ENCODE assay signal across 20 cellular contexts in the genomic region with DNA sequence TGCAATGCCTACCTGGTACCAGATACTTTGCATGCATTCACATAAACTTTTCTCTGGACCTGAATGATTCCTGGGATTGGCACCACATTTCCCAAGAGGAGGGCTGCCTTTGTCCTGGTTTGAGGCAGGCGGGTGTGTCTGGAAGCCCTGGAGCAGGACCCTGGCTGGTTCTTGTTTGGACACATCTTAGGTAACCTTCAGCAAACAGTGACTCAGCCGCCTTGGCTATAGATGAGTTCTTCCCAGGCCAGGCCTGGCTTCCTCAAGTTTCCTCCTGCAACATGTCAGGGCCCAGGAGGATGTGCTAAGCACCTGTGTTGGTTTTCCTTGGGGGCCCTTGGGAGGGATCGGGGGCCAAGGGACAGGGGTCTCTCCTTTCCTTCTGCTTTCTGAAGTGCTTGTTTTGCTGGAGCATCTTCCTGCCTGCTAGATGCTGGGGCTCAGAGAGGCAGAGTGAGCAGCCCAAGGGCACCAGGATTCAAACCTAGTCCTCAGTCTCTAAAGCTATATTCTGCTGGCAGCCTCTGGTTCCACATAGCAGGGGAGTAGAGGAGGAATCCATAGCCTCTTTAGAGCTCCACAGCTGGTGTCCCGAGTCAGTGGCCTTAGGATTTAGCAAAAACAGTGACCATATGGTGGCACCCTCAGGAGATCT. TPM values are rescaled to one million over a fixed set of nuclear protein-coding genes. Genes with fewer than 3 reads are reported as not detected.
DNase-seq lines count a peak whose midpoint lies in the region; ATAC-seq, FAIRE-seq and TF ChIP-seq lines count a peak whose summit lies in the region.
"Had no signal": no experiment of that assay in that cellular context is flagged by ENCODE, and none has a peak within 500 bp of the region (broad histone marks: within the 10 kb centered on the region; RNA-seq: fewer than 3 reads in every experiment).

No MANE protein-coding gene starts in this region.

- TF ChIP-seq CTCF in epithelial cell of esophagus (IDR thresholded peaks at IDR 0.05; ENCODE audit: insufficient read depth, low read depth, low read length, missing control alignments) (no peak), pancreas (IDR thresholded peaks at IDR 0.05) (no peak)

- no peak for FAIRE-seq in pancreas (lab: Jason Lieb, UNC)
- FAIRE-seq: D721Med, HTR-8/SVneo had no signal

- no peaks in the 10 kb centered on the region for H3K4me1 ChIP-seq in pancreas

- H3K4me3 ChIP-seq in epithelial cell of esophagus (ENCODE audit: low read length) (no peak overlapping the region), pancreas (no peak overlapping the region)

- no peaks in the 10 kb centered on the region for H3K36me3 Mint-ChIP-seq in effector memory CD8-positive, alpha-beta T cell (ENCODE audit: insufficient read depth)

- H3K4me3 Mint-ChIP-seq in effector memory CD8-positive, alpha-beta T cell = no peak overlapping the region
- H3K4me3 Mint-ChIP-seq: H9, neural crest cell, T-helper 17 cell had no signal

- H3K27ac Mint-ChIP-seq in effector memory CD8-positive, alpha-beta T cell = no peak overlapping the region
- H3K27ac Mint-ChIP-seq: activated T-helper 2 cell treated with anti-CD3 and anti-CD28 coated beads, Interferon-gamma antibody, Interleukin-2, Interleukin-4, amounts not matched to agents 10 μg/mL and 5 μg/mL and 100 μg/mL, durations not matched to agents 14 hours and 24 hours and 36 hours; H9; T-helper 17 cell had no signal

- H3K27me3 Mint-ChIP-seq in effector memory CD8-positive, alpha-beta T cell = peaks cover 44 to 79% of the 10 kb centered on the region in 2 donors

- no peaks in the 10 kb centered on the region for H3K9me3 ChIP-seq in pancreas

- ATAC-seq in pancreas = peak in 3 of 4 donors; percentile 48 to 74 (median 49)
- ATAC-seq in effector memory CD8-positive, alpha-beta T cell (replicated peaks) = no peak
- ATAC-seq: T-helper 17 cell had no signal

- DNase-seq in Daoy (ENCODE audit: low read depth) (peak; percentile 70), NCI-H460 (ENCODE audit: extremely low read depth, low read depth) (peak; percentile 41), epithelial cell of esophagus (ENCODE audit: low read depth) (peak; percentile 99), pancreas (no peak), NCI-H446 treated with DMSO at 0.1 percent for 48 hours (lab: John Stamatoyannopoulos, UW) (no peak)
- no peak for DNase-seq in stimulated activated CD4-positive, alpha-beta T cell treated with anti-CD3 and anti-CD28 coated beads, Interleukin-12 subunit alpha, Interleukin-12 subunit beta, amount 100 ng/mL, for 4 hours
- no peak for DNase-seq in stimulated activated CD4-positive, alpha-beta T cell treated with anti-CD3 and anti-CD28 coated beads, Interleukin-4, amount 100 ng/mL, for 1 hour
- DNase-seq in effector memory CD8-positive, alpha-beta T cell = no peak
- DNase-seq: amygdala, H9, mesendoderm, NCI-H187 treated with DMSO at 0.1 percent for 48 hours, NCI-H748 treated with DMSO at 0.1 percent for 48 hours, T-helper 17 cell had no signal

- H3K4me1 Mint-ChIP-seq in effector memory CD8-positive, alpha-beta T cell (ENCODE audit: low read depth in 2 of 2) = no peaks in the 10 kb centered on the region
- H3K4me1 Mint-ChIP-seq: T-helper 17 cell had no signal

- H3K36me3 ChIP-seq in pancreas = no peaks in the 10 kb centered on the region

- WGBS in pancreas, 2 donors = 59% methylated on average over 4 of the region's 4 CpGs

- intact Hi-C loops in pancreas (cut with DNase I) = no loop called here

- H3K27ac ChIP-seq in pancreas = no peak overlapping the region

- H3K27me3 ChIP-seq in pancreas = no peaks in the 10 kb centered on the region

- H3K9me3 Mint-ChIP-seq in effector memory CD8-positive, alpha-beta T cell = no peaks in the 10 kb centered on the region
- H3K9me3 Mint-ChIP-seq: activated T-helper 2 cell treated with anti-CD3 and anti-CD28 coated beads, Interferon-gamma antibody, Interleukin-2, Interleukin-4, amounts not matched to agents 10 μg/mL and 5 μg/mL and 100 μg/mL, durations not matched to agents 14 hours and 24 hours and 36 hours; H9; neural crest cell had no signal

RNA-seq across cellular contexts. Expression of a gene that starts 38.2 kb away (rescaled TPM):
- total RNA-seq in Daoy (2014; rRNA removed; shearing (Covaris generic)) = 0.09 and 0.97 TPM in 2 replicates
- total RNA-seq in NCI-H460 (2014; rRNA removed; shearing (Covaris generic)) = 0.98 and 1.4 TPM in 2 replicates
- polyA plus RNA-seq in NCI-H460 (2014; cell fraction: nucleus; rRNA removed) = 0.60 and 0.85 TPM in 2 replicates
- total RNA-seq in pancreas = not detected
- polyA plus RNA-seq in pancreas = not detected
- total RNA-seq: activated T-helper 2 cell treated with anti-CD3 and anti-CD28 coated beads, Interferon-gamma antibody, Interleukin-2, Interleukin-4, amounts not matched to agents 10 μg/mL and 5 μg/mL and 100 μg/mL, durations not matched to agents 14 hours and 24 hours and 36 hours; M059J; subcutaneous adipose tissue; T-helper 17 cell had no signal

Comparison
In these comparisons a context has a peak if more than half of its experiments do, and no peak if none do; other contexts are left out.
1. DNase-seq: peak in Daoy (single experiment), NCI-H460 (single experiment) and epithelial cell of esophagus (single experiment); none in pancreas (0 of 6), stimulated activated CD4-positive, alpha-beta T cell treated with anti-CD3 and anti-CD28 coated beads, Interleukin-12 subunit alpha, Interleukin-12 subunit beta, amount 100 ng/mL, for 4 hours (single experiment), NCI-H446 treated with DMSO at 0.1 percent for 48 hours (single experiment), stimulated activated CD4-positive, alpha-beta T cell treated with anti-CD3 and anti-CD28 coated beads, Interleukin-4, amount 100 ng/mL, for 1 hour (single experiment) and effector memory CD8-positive, alpha-beta T cell (0 of 3).